ENCODE assay signal across 7 cellular contexts in the genomic region with DNA sequence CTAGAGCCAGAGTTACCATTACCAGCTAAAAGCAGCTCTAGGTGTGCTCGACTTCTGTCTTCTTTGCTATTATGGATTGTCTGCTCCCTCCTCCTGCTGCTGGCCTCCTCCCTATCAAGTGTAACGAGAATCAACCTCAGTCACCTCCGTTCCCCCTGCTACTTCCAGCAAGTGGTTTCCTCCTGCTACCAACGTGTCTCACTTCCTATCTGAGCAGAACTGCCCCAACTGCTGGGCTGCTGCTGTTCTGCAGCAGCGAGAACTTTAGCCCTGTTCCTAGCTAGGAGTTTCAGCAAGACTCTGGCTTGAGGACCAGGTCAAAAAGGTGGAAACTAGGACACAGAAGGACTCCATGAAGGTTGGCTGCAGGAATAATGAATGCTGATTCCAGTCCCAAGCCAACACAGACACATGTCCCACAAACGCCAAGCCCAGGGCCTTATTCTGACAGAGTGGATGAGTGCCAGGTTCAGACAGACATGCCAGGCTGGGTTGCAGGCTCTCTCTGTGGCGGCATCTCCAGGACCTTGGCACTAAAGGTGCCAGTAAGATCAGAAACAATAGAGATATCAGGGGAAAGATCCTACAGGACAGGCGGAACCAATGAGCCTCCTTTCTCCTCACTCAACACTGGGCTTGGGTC. TPM values are rescaled to one million over a fixed set of nuclear protein-coding genes. Genes with fewer than 3 reads are reported as not detected.
A peak's percentile ranks its signal among the peaks of the same experiment; 100 is the strongest.
DNase-seq lines count a peak whose midpoint lies in the region; ATAC-seq and TF ChIP-seq lines count a peak whose summit lies in the region.

No MANE protein-coding gene starts in this region.

- peak; percentile 38 for DNase-seq in activated CD8-positive, alpha-beta memory T cell treated with anti-CD3 and anti-CD28 coated beads, Interleukin-2, amount 50 U/mL, for 4 hours
- DNase-seq in mesenchymal stem cell (no peak), WTC11 (ENCODE audit: low spot score) (no peak), DMS153 treated with DMSO at 0.1 percent for 48 hours (lab: John Stamatoyannopoulos, UW; ENCODE audit: unreplicated experiment) (no peak)

- H3K27ac Mint-ChIP-seq in WTC11, result no peak overlapping the region

- H2AFZ ChIP-seq in mesenchymal stem cell (ENCODE audit: low read depth, low read length), result no peak overlapping the region

- no peak overlapping the region for H3K27ac ChIP-seq in mesenchymal stem cell (ENCODE audit: low read length, poor library complexity, severe bottlenecking)

- no peak overlapping the region for H2BK5ac ChIP-seq in mesenchymal stem cell (ENCODE audit: low read depth, low read length, poor library complexity, severe bottlenecking)

- H3K14ac ChIP-seq in mesenchymal stem cell (ENCODE audit: low read length in 2 of 2), result no peak overlapping the region

- H3K36me3 ChIP-seq in mesenchymal stem cell (ENCODE audit: control insufficient read depth in 1 of 2, insufficient read depth in 2 of 2, low read depth in 1 of 2, low read length in 2 of 2), result peaks cover 3 to 16% of the 10 kb centered on the region in 2 experiments

- H3K23ac ChIP-seq in mesenchymal stem cell (ENCODE audit: low read length in 2 of 2), result no peak overlapping the region

- no peaks in the 10 kb centered on the region for H3K36me3 Mint-ChIP-seq in WTC11

- POLR2A ChIA-PET in WTC11 (lab: Charles Lee), result no interaction called here

- H3K9me3 ChIP-seq in mesenchymal stem cell (ENCODE audit: control insufficient read depth, low read length), result no peaks in the 10 kb centered on the region

- no peak overlapping the region for H4K8ac ChIP-seq in mesenchymal stem cell (ENCODE audit: low read length)

- H2BK120ac ChIP-seq in mesenchymal stem cell (ENCODE audit: low read depth, low read length), result no peak overlapping the region

- no peak overlapping the region for H3K4me2 ChIP-seq in mesenchymal stem cell (ENCODE audit: low read length, poor library complexity, severe bottlenecking)

- no peak overlapping the region for H2BK12ac ChIP-seq in mesenchymal stem cell (ENCODE audit: low read length in 2 of 2)

- WGBS in mesenchymal stem cell, result 80% methylated on average over 8 of the region's 8 CpGs

- H3K27me3 Mint-ChIP-seq in WTC11 (ENCODE audit: low read depth), result peaks cover 5% of the 10 kb centered on the region

- no peaks in the 10 kb centered on the region for H3K9me3 Mint-ChIP-seq in WTC11

- H3K9ac ChIP-seq in mesenchymal stem cell (ENCODE audit: low read length), result peak overlapping the region; percentile 9

- H3K4me3 ChIP-seq in mesenchymal stem cell (ENCODE audit: insufficient read depth in 1 of 2, low read depth in 1 of 2, low read length in 2 of 2), result no peak overlapping the region

- peak; percentile 63 for ATAC-seq in GM19438 (IDR thresholded peaks at IDR 0.05; ENCODE audit: low read depth, unreplicated experiment)
- peak; percentile 59 for ATAC-seq in HG03432 (IDR thresholded peaks at IDR 0.05; ENCODE audit: unreplicated experiment)
- ATAC-seq in WTC11, result no peak
- ATAC-seq in HG02571 (IDR thresholded peaks at IDR 0.05; ENCODE audit: unreplicated experiment), result no peak

- H2BK15ac ChIP-seq in mesenchymal stem cell (ENCODE audit: low read depth, poor library complexity, severe bottlenecking), result no peak overlapping the region

- peaks cover 15% of the 10 kb centered on the region for H3K79me1 ChIP-seq in mesenchymal stem cell (replicated peaks; ENCODE audit: low read length, poor library complexity, severe bottlenecking)

- CTCF ChIA-PET in WTC11 (lab: Charles Lee), result interaction anchor here (0.6 kb wide), 1 partner anchor 331 kb away, joined by 5 read pairs; no protein-coding TSS in a partner anchor

- peaks cover 3% of the 10 kb centered on the region; the same call in 1 of the 2 replicates for H3K4me1 Mint-ChIP-seq in WTC11

- no peak for TF ChIP-seq CTCF in WTC11 (IDR thresholded peaks at IDR 0.05)

- no peak overlapping the region for H4K91ac ChIP-seq in mesenchymal stem cell (ENCODE audit: low read length)

- no peak overlapping the region for H3K4ac ChIP-seq in mesenchymal stem cell (ENCODE audit: low read depth in 1 of 2, low read length in 2 of 2)

- no peak overlapping the region for H3K18ac ChIP-seq in mesenchymal stem cell (ENCODE audit: low read depth in 1 of 2, low read length in 2 of 2)

- H2AK5ac ChIP-seq in mesenchymal stem cell (ENCODE audit: low read length, severe bottlenecking), result no peak overlapping the region

- no peaks in the 10 kb centered on the region for H3K27me3 ChIP-seq in mesenchymal stem cell (ENCODE audit: control insufficient read depth in 1 of 2, insufficient read depth in 1 of 2, low read length in 2 of 2)

- no peak overlapping the region for H3K4me3 Mint-ChIP-seq in WTC11

- H3K4me1 ChIP-seq in mesenchymal stem cell (ENCODE audit: control insufficient read depth, insufficient read depth, low read depth, low read length), result peaks cover 12% of the 10 kb centered on the region

TF ChIP-seq in WTC11, 78 proteins besides CTCF, POLR2A, EP300 and RAD21 (continues in another document):
- TF ChIP-seq, protein P1, sequence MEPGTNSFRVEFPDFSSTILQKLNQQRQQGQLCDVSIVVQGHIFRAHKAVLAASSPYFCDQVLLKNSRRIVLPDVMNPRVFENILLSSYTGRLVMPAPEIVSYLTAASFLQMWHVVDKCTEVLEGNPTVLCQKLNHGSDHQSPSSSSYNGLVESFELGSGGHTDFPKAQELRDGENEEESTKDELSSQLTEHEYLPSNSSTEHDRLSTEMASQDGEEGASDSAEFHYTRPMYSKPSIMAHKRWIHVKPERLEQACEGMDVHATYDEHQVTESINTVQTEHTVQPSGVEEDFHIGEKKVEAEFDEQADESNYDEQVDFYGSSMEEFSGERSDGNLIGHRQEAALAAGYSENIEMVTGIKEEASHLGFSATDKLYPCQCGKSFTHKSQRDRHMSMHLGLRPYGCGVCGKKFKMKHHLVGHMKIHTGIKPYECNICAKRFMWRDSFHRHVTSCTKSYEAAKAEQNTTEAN (CRISPR knock-in tag; IDR thresholded peaks at IDR 0.05), result no peak
- TF ChIP-seq, protein P2, sequence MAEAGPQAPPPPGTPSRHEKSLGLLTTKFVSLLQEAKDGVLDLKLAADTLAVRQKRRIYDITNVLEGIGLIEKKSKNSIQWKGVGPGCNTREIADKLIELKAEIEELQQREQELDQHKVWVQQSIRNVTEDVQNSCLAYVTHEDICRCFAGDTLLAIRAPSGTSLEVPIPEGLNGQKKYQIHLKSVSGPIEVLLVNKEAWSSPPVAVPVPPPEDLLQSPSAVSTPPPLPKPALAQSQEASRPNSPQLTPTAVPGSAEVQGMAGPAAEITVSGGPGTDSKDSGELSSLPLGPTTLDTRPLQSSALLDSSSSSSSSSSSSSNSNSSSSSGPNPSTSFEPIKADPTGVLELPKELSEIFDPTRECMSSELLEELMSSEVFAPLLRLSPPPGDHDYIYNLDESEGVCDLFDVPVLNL (CRISPR knock-in tag; IDR thresholded peaks at IDR 0.05; ENCODE audit: borderline replicate concordance, low read depth), result no peak
- TF ChIP-seq ELF4 (CRISPR knock-in tag; IDR thresholded peaks at IDR 0.05; ENCODE audit: low read depth), result no peak
- TF ChIP-seq ZNF317 (CRISPR knock-in tag; IDR thresholded peaks at IDR 0.05; ENCODE audit: borderline replicate concordance, low read depth), result no peak
- TF ChIP-seq ARID4B (CRISPR knock-in tag; IDR thresholded peaks at IDR 0.05; ENCODE audit: borderline replicate concordance), result no peak
- TF ChIP-seq USF2 (CRISPR knock-in tag; IDR thresholded peaks at IDR 0.05), result no peak
- no peak for TF ChIP-seq MYBL2 (CRISPR knock-in tag; IDR thresholded peaks at IDR 0.05)
- TF ChIP-seq FOXK1 (CRISPR knock-in tag; IDR thresholded peaks at IDR 0.05), result no peak
- TF ChIP-seq ZNF671 (CRISPR knock-in tag; IDR thresholded peaks at IDR 0.05), result no peak

RNA-seq across cellular contexts. Expression of gene CD34, which starts 46.9 kb away (rescaled TPM):
- 0.10 TPM for polyA plus RNA-seq in mesenchymal stem cell (2013, experiment 1 of 2)
- 0.10 TPM for polyA plus RNA-seq in mesenchymal stem cell (2013, experiment 2 of 2)
- 0.18 to 0.35 TPM (median 0.27 TPM) in 3 replicates for total RNA-seq in WTC11 (2021)

Comparison
In these comparisons a context has a peak if more than half of its experiments do, and no peak if none do; other contexts are left out.
1. ATAC-seq: peak in GM19438 (single experiment) and HG03432 (single experiment); none in WTC11 (single experiment) and HG02571 (single experiment).